In the genomic region with DNA sequence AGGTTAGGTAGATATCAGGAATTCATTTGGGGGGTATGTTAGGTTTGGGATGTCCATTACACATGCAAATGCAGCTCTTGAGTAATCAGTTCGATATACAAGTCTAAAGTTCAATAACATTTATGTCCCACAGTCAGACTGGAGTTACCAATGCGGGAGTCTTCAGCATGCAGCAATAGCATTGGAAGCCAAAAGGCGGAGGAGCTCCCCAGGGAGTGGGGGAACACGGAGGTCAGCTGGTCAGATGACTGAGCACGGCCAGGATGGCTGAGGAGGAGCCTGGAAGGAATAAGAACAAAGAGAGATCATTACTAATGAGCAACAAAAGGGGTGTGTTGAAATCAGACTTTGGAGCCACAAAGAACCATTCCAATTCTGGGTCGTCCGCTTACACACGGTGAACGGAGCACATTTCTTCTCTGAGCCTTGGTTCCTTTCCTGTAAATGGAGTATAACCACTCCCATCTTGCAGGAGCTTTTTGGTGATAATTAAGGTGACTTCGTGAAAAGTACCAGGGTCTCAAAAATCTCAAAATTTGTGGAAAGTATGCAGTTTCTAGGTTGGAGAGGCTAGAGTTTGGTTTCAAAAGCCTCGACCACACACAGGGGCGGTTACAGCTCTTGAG, we compare ENCODE assay signal across 8 cellular contexts. TPM values are rescaled to one million over a fixed set of nuclear protein-coding genes. Genes with fewer than 3 reads are reported as not detected.
DNase-seq lines count a peak whose midpoint lies in the region; ATAC-seq and TF ChIP-seq lines count a peak whose summit lies in the region.

No MANE protein-coding gene starts in this region.

- H3K27ac ChIP-seq in duodenal mucosa (ENCODE audit: low read depth, low read length) = peak overlapping the region; percentile 92

- peak overlapping the region; percentile 67 to 91 for H3K9ac ChIP-seq in duodenal mucosa (ENCODE audit: low read depth in 1 of 2, low read length in 2 of 2)

- peak overlapping the region; percentile 63 for H3K4me3 ChIP-seq in GM12875 (ENCODE audit: low read depth, low read length)
- H3K4me3 ChIP-seq in duodenal mucosa (ENCODE audit: low read depth in 1 of 2, low read length in 2 of 2) = peak overlapping the region; percentile 44 to 86

- H3K36me3 ChIP-seq in duodenal mucosa (ENCODE audit: control insufficient read depth in 1 of 2, insufficient read depth in 2 of 2, low read length in 2 of 2) = peaks cover 3 to 9% of the 10 kb centered on the region in 2 donors

- H3K9me3 ChIP-seq in duodenal mucosa (ENCODE audit: control insufficient read depth in 1 of 2, low read length in 2 of 2) = no peaks in the 10 kb centered on the region

- peak; percentile 17 for DNase-seq in NCI-H2227 (lab: John Stamatoyannopoulos, UW; ENCODE audit: unreplicated experiment)
- DNase-seq in mucosa of gallbladder (ENCODE audit: low spot score) = peak; percentile 84
- DNase-seq in Kasumi-1 (lab: John Stamatoyannopoulos, UW) = no peak
- DNase-seq in NCI-H1417 treated with DMSO at 0.1 percent for 48 hours (lab: John Stamatoyannopoulos, UW) = no peak
- no peak for DNase-seq in NCI-H1092 (lab: John Stamatoyannopoulos, UW)

- no peaks in the 10 kb centered on the region for H3K27me3 ChIP-seq in duodenal mucosa (ENCODE audit: control insufficient read depth in 1 of 2, insufficient read depth in 2 of 2, low read length in 2 of 2)

- H3K4me1 ChIP-seq in duodenal mucosa (ENCODE audit: control insufficient read depth in 1 of 2, insufficient read depth in 2 of 2, low read length in 2 of 2) = peaks cover 24 to 35% of the 10 kb centered on the region in 2 donors

- ATAC-seq in GM21381 (IDR thresholded peaks at IDR 0.05; ENCODE audit: unreplicated experiment) = no peak

- no peak for TF ChIP-seq CTCF in GM12875 (IDR thresholded peaks at IDR 0.05; ENCODE audit: borderline replicate concordance, insufficient read depth, low read depth, low read length)

RNA-seq across cellular contexts. Expression of a gene that starts 0.5 kb away (rescaled TPM):
- total RNA-seq in mucosa of gallbladder = 16.5 TPM

RNA-seq across cellular contexts. Expression of a gene that starts 21.6 kb away (rescaled TPM):
- total RNA-seq in mucosa of gallbladder = 45.8 TPM

RNA-seq across cellular contexts. Expression of a gene that starts 40.6 kb away (rescaled TPM):
- total RNA-seq in mucosa of gallbladder = 41.9 TPM

Comparison
In these comparisons a context has a peak if more than half of its experiments do, and no peak if none do; other contexts are left out.
1. DNase-seq: peak in NCI-H2227 (single experiment) and mucosa of gallbladder (single experiment); none in Kasumi-1 (0 of 2), NCI-H1417 treated with DMSO at 0.1 percent for 48 hours (single experiment) and NCI-H1092 (single experiment).